In the genomic region with DNA sequence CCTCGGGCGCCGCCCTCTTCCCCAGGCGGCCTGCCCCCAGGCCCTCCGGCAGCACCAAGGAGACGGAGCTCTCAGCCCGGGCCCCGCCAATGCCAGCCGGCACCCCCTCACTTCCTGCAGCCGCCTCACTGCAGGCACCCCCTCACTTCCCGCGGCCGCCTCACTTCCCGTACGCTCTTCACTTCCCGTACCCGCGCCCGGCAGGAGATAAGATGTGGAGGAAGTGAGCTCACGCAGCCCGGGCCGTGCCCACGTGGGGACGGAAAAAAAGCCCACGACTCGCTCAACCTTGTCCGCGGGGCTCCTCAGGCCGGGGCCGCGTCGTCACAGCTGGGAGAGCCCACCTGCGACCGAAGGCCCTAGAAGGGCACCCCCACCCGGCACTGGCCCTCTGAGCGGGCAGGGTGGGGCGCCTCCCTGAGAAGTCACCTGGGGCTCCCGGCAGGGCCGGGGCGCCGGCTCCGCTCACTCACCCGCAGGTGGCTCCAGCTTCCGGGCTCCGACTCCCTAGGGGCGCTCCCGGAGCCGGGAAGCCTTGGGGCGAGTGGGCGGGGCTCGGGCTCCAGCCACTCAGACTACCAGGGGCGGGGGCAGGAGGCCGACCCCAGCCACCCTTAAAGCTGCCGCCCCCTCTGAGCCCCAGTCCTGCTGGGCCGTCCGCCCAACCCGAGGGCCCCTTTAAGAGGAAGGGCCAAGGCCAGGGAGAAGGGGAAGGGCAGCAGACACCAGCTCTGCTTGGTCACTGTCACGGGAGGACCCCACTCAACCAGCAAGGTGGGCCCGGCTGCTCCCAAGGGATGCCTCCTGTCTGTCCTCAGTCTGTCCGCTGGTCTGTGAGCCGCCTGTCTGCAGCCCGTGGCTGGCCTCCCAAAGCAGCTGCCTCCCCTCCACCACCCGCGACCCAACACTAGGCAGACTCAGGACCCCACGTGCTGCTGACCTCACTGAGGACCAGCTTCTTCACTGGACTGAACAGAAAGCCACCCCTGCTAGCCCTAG, we compare ENCODE assay signal across 1 cellular context.
TF ChIP-seq lines count a peak whose summit lies in the region.

No MANE protein-coding gene starts in this region.

TF ChIP-seq in HepG2, 621 proteins besides CTCF, POLR2A, EP300 and RAD21 (continued from another document):
- TF ChIP-seq REL (CRISPR knock-in tag; conservative IDR thresholded peaks at IDR 0.05) (no peak), ZNF841 (CRISPR knock-in tag; IDR thresholded peaks at IDR 0.05; ENCODE audit: borderline replicate concordance) (no peak), SMAD3 (CRISPR knock-in tag; IDR thresholded peaks at IDR 0.05) (no peak), RBM22 (optimal IDR thresholded peaks at IDR 0.05; ENCODE audit: low read length) (peak; percentile 9), ZNF563 (CRISPR knock-in tag; IDR thresholded peaks at IDR 0.05) (0 out of 2 replicates have a peak, but pooled peaks have one; percentile 55), ZBTB8A (CRISPR knock-in tag; IDR thresholded peaks at IDR 0.05; ENCODE audit: borderline replicate concordance, low read depth) (no peak), SMYD3 (CRISPR knock-in tag; IDR thresholded peaks at IDR 0.05) (no peak), MAF1 (CRISPR knock-in tag; IDR thresholded peaks at IDR 0.05; ENCODE audit: borderline replicate concordance) (no peak), ZBTB44 (CRISPR knock-in tag; IDR thresholded peaks at IDR 0.05) (no peak), ETV5 (CRISPR knock-in tag; IDR thresholded peaks at IDR 0.05; ENCODE audit: borderline replicate concordance) (peak; percentile 7; the same call in 1 of the 2 replicates), ZNF589 (CRISPR knock-in tag; conservative IDR thresholded peaks at IDR 0.05) (no peak), KDM5A (IDR thresholded peaks at IDR 0.05; ENCODE audit: borderline replicate concordance, low read length) (peak; percentile 39; the same call in 1 of the 2 replicates), NR0B2 (CRISPR knock-in tag; IDR thresholded peaks at IDR 0.05) (peak; percentile 72; the same call in 1 of the 2 replicates), SRF (IDR thresholded peaks at IDR 0.05; ENCODE audit: low read depth, low read length) (no peak), ZNF367 (CRISPR knock-in tag; IDR thresholded peaks at IDR 0.05; ENCODE audit: borderline replicate concordance) (no peak), PAF1 (CRISPR knock-in tag; IDR thresholded peaks at IDR 0.05) (no peak)
- TF ChIP-seq, protein P1, sequence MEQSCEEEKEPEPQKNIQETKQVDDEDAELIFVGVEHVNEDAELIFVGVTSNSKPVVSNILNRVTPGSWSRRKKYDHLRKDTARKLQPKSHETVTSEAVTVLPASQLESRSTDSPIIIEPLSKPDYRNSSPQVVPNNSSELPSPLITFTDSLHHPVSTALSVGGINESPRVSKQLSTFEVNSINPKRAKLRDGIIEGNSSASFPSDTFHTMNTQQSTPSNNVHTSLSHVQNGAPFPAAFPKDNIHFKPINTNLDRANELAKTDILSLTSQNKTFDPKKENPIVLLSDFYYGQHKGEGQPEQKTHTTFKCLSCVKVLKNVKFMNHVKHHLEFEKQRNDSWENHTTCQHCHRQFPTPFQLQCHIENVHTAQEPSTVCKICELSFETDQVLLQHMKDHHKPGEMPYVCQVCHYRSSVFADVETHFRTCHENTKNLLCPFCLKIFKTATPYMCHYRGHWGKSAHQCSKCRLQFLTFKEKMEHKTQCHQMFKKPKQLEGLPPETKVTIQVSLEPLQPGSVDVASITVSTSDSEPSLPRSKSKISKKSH (CRISPR knock-in tag; IDR thresholded peaks at IDR 0.05; ENCODE audit: borderline replicate concordance) = no peak
TF ChIP-seq in HepG2: peak in this region for 116.
